In genomic region chr11:12692238-12693074, GRCh38 we compare ENCODE assay signal across 8 cellular contexts. TPM values are rescaled to one million over a fixed set of nuclear protein-coding genes. Genes with fewer than 3 reads are reported as not detected.
DNase-seq lines count a peak whose midpoint lies in the region; ATAC-seq and TF ChIP-seq lines count a peak whose summit lies in the region.

No MANE protein-coding gene starts in this region.

- H3K4me1 Mint-ChIP-seq in activated CD8-positive, alpha-beta T cell treated with anti-CD3 and anti-CD28 coated beads, Interleukin-2, amount 10 ng/mL, durations not matched to agents 7 days and 5 days (ENCODE audit: low read depth) = peaks cover 8% of the 10 kb centered on the region

- H3K9me3 ChIP-seq in mucosa of rectum (ENCODE audit: control insufficient read depth in 2 of 2, low read length in 2 of 2) = no peaks in the 10 kb centered on the region

- DNase-seq in DMS79 (lab: John Stamatoyannopoulos, UW) (peak; percentile 53), epithelial cell of proximal tubule (ENCODE audit: low read depth) (peak; percentile 83), NCI-H146 treated with DMSO at 0.1 percent for 48 hours (lab: John Stamatoyannopoulos, UW; ENCODE audit: unreplicated experiment) (no peak), NCI-H187 treated with DMSO at 0.1 percent for 48 hours (lab: John Stamatoyannopoulos, UW) (no peak)
- no peak for DNase-seq in activated CD8-positive, alpha-beta T cell treated with anti-CD3 and anti-CD28 coated beads, Interleukin-2, amount 10 ng/mL, durations not matched to agents 7 days and 5 days

- H3K4me3 Mint-ChIP-seq in activated CD8-positive, alpha-beta T cell treated with anti-CD3 and anti-CD28 coated beads, Interleukin-2, amount 10 ng/mL, durations not matched to agents 7 days and 5 days = no peak overlapping the region

- H3K27me3 Mint-ChIP-seq in activated CD8-positive, alpha-beta T cell treated with anti-CD3 and anti-CD28 coated beads, Interleukin-2, amount 10 ng/mL, durations not matched to agents 7 days and 5 days (ENCODE audit: low read depth) = peaks cover 73% of the 10 kb centered on the region

- no peaks in the 10 kb centered on the region for H3K36me3 Mint-ChIP-seq in activated CD8-positive, alpha-beta T cell treated with anti-CD3 and anti-CD28 coated beads, Interleukin-2, amount 10 ng/mL, durations not matched to agents 7 days and 5 days (ENCODE audit: low read depth)

- peak overlapping the region; percentile 47 for H3K4me3 ChIP-seq in epithelial cell of proximal tubule (ENCODE audit: low read depth, low read length)
- peak overlapping the region in 1 of 2 donors; percentile 23 for H3K4me3 ChIP-seq in mucosa of rectum (ENCODE audit: low read length in 2 of 2)

- no peak for TF ChIP-seq POLR2A in GM18505 (IDR thresholded peaks at IDR 0.05; ENCODE audit: borderline replicate concordance, extremely low read depth, insufficient read depth, insufficient read length)

- no peaks in the 10 kb centered on the region for H3K36me3 ChIP-seq in mucosa of rectum (ENCODE audit: control insufficient read depth in 2 of 2, insufficient read depth in 2 of 2, low read length in 2 of 2)

- CTCF ChIA-PET in activated CD8-positive, alpha-beta T cell treated with anti-CD3 and anti-CD28 coated beads, Interleukin-2, amount 10 ng/mL, durations not matched to agents 7 days and 5 days (lab: Charles Lee) = interaction anchor here (0.9 kb wide), 1 partner anchor 282 kb away, joined by 3 read pairs; no protein-coding TSS in a partner anchor

- H3K27me3 ChIP-seq in mucosa of rectum (ENCODE audit: control insufficient read depth in 2 of 2, insufficient read depth in 2 of 2, low read length in 2 of 2) = no peaks in the 10 kb centered on the region

- no peaks in the 10 kb centered on the region for H3K9me3 Mint-ChIP-seq in activated CD8-positive, alpha-beta T cell treated with anti-CD3 and anti-CD28 coated beads, Interleukin-2, amount 10 ng/mL, durations not matched to agents 7 days and 5 days (ENCODE audit: insufficient read depth)

- peak overlapping the region; percentile 86 to 88 for H3K27ac ChIP-seq in mucosa of rectum (ENCODE audit: low read depth in 2 of 2, low read length in 2 of 2)

- no peak for ATAC-seq in GM18505 (IDR thresholded peaks at IDR 0.05; ENCODE audit: unreplicated experiment)
- no peak for ATAC-seq in activated CD8-positive, alpha-beta T cell treated with anti-CD3 and anti-CD28 coated beads, Interleukin-2, amount 10 ng/mL, durations not matched to agents 7 days and 5 days

- no peak for TF ChIP-seq CTCF in epithelial cell of proximal tubule (conservative IDR thresholded peaks at IDR 0.05; ENCODE audit: low read depth, low read length)

- H3K27ac Mint-ChIP-seq in activated CD8-positive, alpha-beta T cell treated with anti-CD3 and anti-CD28 coated beads, Interleukin-2, amount 10 ng/mL, durations not matched to agents 7 days and 5 days = no peak overlapping the region

- H3K9ac ChIP-seq in mucosa of rectum (ENCODE audit: low read depth in 1 of 2, low read length in 2 of 2) = peak overlapping the region; percentile 57 to 70

- peaks cover 29 to 34% of the 10 kb centered on the region in 2 donors for H3K4me1 ChIP-seq in mucosa of rectum (ENCODE audit: control insufficient read depth in 2 of 2, insufficient read depth in 2 of 2, low read length in 2 of 2)

- POLR2A ChIA-PET in activated CD8-positive, alpha-beta T cell treated with anti-CD3 and anti-CD28 coated beads, Interleukin-2, amount 10 ng/mL, durations not matched to agents 7 days and 5 days (lab: Charles Lee) = no interaction called here

TF ChIP-seq in PFSK-1, 5 proteins besides CTCF, POLR2A, EP300 and RAD21:
- TF ChIP-seq FOXP2 (optimal IDR thresholded peaks at IDR 0.05; ENCODE audit: borderline replicate concordance, extremely low read depth, extremely low read length, insufficient read depth) = peak; percentile 32
- no peak for TF ChIP-seq POLR2AphosphoS5 (IDR thresholded peaks at IDR 0.05; ENCODE audit: low read depth, low read length)
TF ChIP-seq in PFSK-1: peak in this region for 1.

RNA-seq across cellular contexts. Expression of gene TEAD1, which starts 18.2 kb away (rescaled TPM):
- 26.8 TPM for polyA plus RNA-seq in PFSK-1 (2012; ENCODE audit: insufficient read length, low read depth)
- 61.9 and 70.2 TPM in 2 replicates for total RNA-seq in epithelial cell of proximal tubule
- total RNA-seq in activated CD8-positive, alpha-beta T cell treated with anti-CD3 and anti-CD28 coated beads, Interleukin-2, amount 10 ng/mL, durations not matched to agents 7 days and 5 days = under 1 TPM in 1 of 2 experiments, not detected in 1; 0.05 TPM

Comparison
In these comparisons a context has a peak if more than half of its experiments do, and no peak if none do; other contexts are left out.
1. DNase-seq: peak in DMS79 (single experiment) and epithelial cell of proximal tubule (single experiment); none in activated CD8-positive, alpha-beta T cell treated with anti-CD3 and anti-CD28 coated beads, Interleukin-2, amount 10 ng/mL, durations not matched to agents 7 days and 5 days (single experiment), NCI-H146 treated with DMSO at 0.1 percent for 48 hours (single experiment) and NCI-H187 treated with DMSO at 0.1 percent for 48 hours (single experiment).
2. RNA of gene TEAD1, which starts 18.2 kb away (total RNA-seq): 61.9 to 70.2 TPM in epithelial cell of proximal tubule; 0.05 TPM in activated CD8-positive, alpha-beta T cell treated with anti-CD3 and anti-CD28 coated beads, Interleukin-2, amount 10 ng/mL, durations not matched to agents 7 days and 5 days; every median in the first group is over 10 times any median in the second.